ENCODE assay signal across 21 cellular contexts in genomic region chr5:143713331-143714032, GRCh38.
A peak's percentile ranks its signal among the peaks of the same experiment; 100 is the strongest.
DNase-seq lines count a peak whose midpoint lies in the region; ATAC-seq and TF ChIP-seq lines count a peak whose summit lies in the region.
"Had no signal": no experiment of that assay in that cellular context is flagged by ENCODE, and none has a peak within 500 bp of the region (broad histone marks: within the 10 kb centered on the region; RNA-seq: fewer than 3 reads in every experiment).

No MANE protein-coding gene starts in this region.

- peak overlapping the region; percentile 43; the same call in 1 of the 2 replicates for H3K9ac ChIP-seq in GM23248

- CTCF ChIA-PET in T-cell (lab: Charles Lee), result no interaction called here

- H2AFZ ChIP-seq in GM23248, result no peak overlapping the region; the same call in 1 of the 2 replicates

- H3K27ac Mint-ChIP-seq in T-cell, result no peak overlapping the region
- H3K27ac Mint-ChIP-seq: activated naive CD4-positive, alpha-beta T cell treated with anti-CD3 and anti-CD28 coated beads, Interleukin-2, amount 50 U/mL, for 72 hours; naive thymus-derived CD8-positive, alpha-beta T cell had no signal

- no peaks in the 10 kb centered on the region for H3K27me3 Mint-ChIP-seq in T-cell
- H3K27me3 Mint-ChIP-seq: naive thymus-derived CD8-positive, alpha-beta T cell had no signal

- no peaks in the 10 kb centered on the region for H4K20me1 ChIP-seq in GM23248 (ENCODE audit: insufficient read depth)

- H3K27ac ChIP-seq in GM23248, result peak overlapping the region; percentile 28; the same call in 1 of the 2 replicates
- H3K27ac ChIP-seq in lower lobe of right lung, result no peak overlapping the region
- H3K27ac ChIP-seq: coronary artery, ovary, right lobe of liver had no signal

- H3K9me2 ChIP-seq in GM23248 (ENCODE audit: insufficient read depth), result no peaks in the 10 kb centered on the region; the same call in 1 of the 2 replicates

- no peaks in the 10 kb centered on the region for H3K36me3 Mint-ChIP-seq in T-cell
- H3K36me3 Mint-ChIP-seq: activated naive CD4-positive, alpha-beta T cell treated with anti-CD3 and anti-CD28 coated beads, Interleukin-2, amount 50 U/mL, for 72 hours; CD4-positive, CD25-positive, alpha-beta regulatory T cell; naive thymus-derived CD8-positive, alpha-beta T cell had no signal

- H3K36me3 ChIP-seq in GM23248 (ENCODE audit: low read depth) (no peaks in the 10 kb centered on the region), lower lobe of right lung (no peaks in the 10 kb centered on the region)
- H3K36me3 ChIP-seq: gastroesophageal sphincter, ovary, right lobe of liver had no signal

- H3K4me3 ChIP-seq in AG09309 (ENCODE audit: control insufficient read depth, low read depth, low read length) (no peak overlapping the region), GM23248 (no peak overlapping the region), lower lobe of right lung (no peak overlapping the region)
- H3K4me3 ChIP-seq: coronary artery, gastroesophageal sphincter, ovary, right lobe of liver had no signal

- in situ Hi-C loops in GM23248 (cut with MboI), result no loop called here

- DNase-seq in AG09309 (ENCODE audit: low read depth) (peak; percentile 33), GM23248 (peak; percentile 65), fibroblast of gingiva (ENCODE audit: low read depth) (peak; percentile 85), lower lobe of right lung (no peak), kidney tubule cell (ENCODE audit: low spot score) (no peak), NCI-H2029 treated with DMSO at 0.1 percent for 48 hours (lab: John Stamatoyannopoulos, UW) (no peak), T-cell (no peak)
- DNase-seq: CD4-positive, CD25-positive, alpha-beta regulatory T cell; DMS 273 treated with DMSO at 0.1 percent for 48 hours; kidney; naive thymus-derived CD8-positive, alpha-beta T cell; NCI-H1092 treated with DMSO at 0.1 percent for 48 hours; NCI-H2081; NCI-H510A; ovary; right lobe of liver; substantia nigra had no signal

- peaks cover 27% of the 10 kb centered on the region; the same call in 1 of the 2 replicates for H3F3A ChIP-seq in GM23248 (ENCODE audit: insufficient read depth)

- intact Hi-C loops in lower lobe of right lung (cut with DNase I), result no loop called here

- H3K27me3 ChIP-seq in GM23248 (replicated peaks; ENCODE audit: insufficient read depth) (no peaks in the 10 kb centered on the region), lower lobe of right lung (ENCODE audit: low read depth) (no peaks in the 10 kb centered on the region)
- H3K27me3 ChIP-seq: gastroesophageal sphincter, ovary, right lobe of liver had no signal

- no peak overlapping the region for H3K4me2 ChIP-seq in GM23248 (ENCODE audit: unreplicated experiment)

- no peaks in the 10 kb centered on the region for H3K79me2 ChIP-seq in GM23248 (ENCODE audit: insufficient read depth)

- POLR2A ChIA-PET in T-cell (lab: Charles Lee), result no interaction called here

- peaks cover 39% of the 10 kb centered on the region for H3K4me1 ChIP-seq in GM23248 (ENCODE audit: insufficient read depth)
- H3K4me1 ChIP-seq in lower lobe of right lung, result peaks cover 16% of the 10 kb centered on the region
- H3K4me1 ChIP-seq: right lobe of liver had no signal

- TF ChIP-seq CTCF in AG09309 (IDR thresholded peaks at IDR 0.05; ENCODE audit: control insufficient read depth, insufficient read depth, low read depth, low read length, missing control alignments) (no peak), lower lobe of right lung (IDR thresholded peaks at IDR 0.05) (no peak)

- WGBS in GM23248 (ENCODE audit: low coverage in 1 of 2, low lambda C conversion rate in 2 of 2, missing lambda C conversion rate in 2 of 2), 2 experiments, result 93 to 94% methylated on average over 3 of the region's 3 CpGs

- H3K4me1 Mint-ChIP-seq in T-cell, result peaks cover 0 to 2% (median 0%) of the 10 kb centered on the region in 3 donors
- H3K4me1 Mint-ChIP-seq: CD4-positive, CD25-positive, alpha-beta regulatory T cell had no signal

- H3K4me3 Mint-ChIP-seq in T-cell, result no peak overlapping the region
- H3K4me3 Mint-ChIP-seq: CD4-positive, CD25-positive, alpha-beta regulatory T cell; naive thymus-derived CD8-positive, alpha-beta T cell had no signal

- H3K9me3 ChIP-seq in GM23248 (ENCODE audit: low read depth), result no peaks in the 10 kb centered on the region
- no peaks in the 10 kb centered on the region for H3K9me3 ChIP-seq in lower lobe of right lung
- H3K9me3 ChIP-seq: gastroesophageal sphincter, ovary, right lobe of liver had no signal

- peak; percentile 64 to 67 for ATAC-seq in lower lobe of right lung
- no peak for ATAC-seq in HG02870 (IDR thresholded peaks at IDR 0.05; ENCODE audit: unreplicated experiment)
- ATAC-seq in T-cell (replicated peaks in 1 of 4), result no peak
- ATAC-seq: activated naive CD4-positive, alpha-beta T cell treated with anti-CD3 and anti-CD28 coated beads, Interleukin-2, amount 50 U/mL, for 72 hours; gastroesophageal sphincter; naive thymus-derived CD8-positive, alpha-beta T cell; right lobe of liver had no signal

- H3K9me3 Mint-ChIP-seq in T-cell, result no peaks in the 10 kb centered on the region
- H3K9me3 Mint-ChIP-seq: activated naive CD4-positive, alpha-beta T cell treated with anti-CD3 and anti-CD28 coated beads, Interleukin-2, amount 50 U/mL, for 72 hours; naive thymus-derived CD8-positive, alpha-beta T cell had no signal

Comparison
In these comparisons a context has a peak if more than half of its experiments do, and no peak if none do; other contexts are left out.
1. DNase-seq: peak in AG09309 (single experiment), GM23248 (single experiment) and fibroblast of gingiva (single experiment); none in lower lobe of right lung (single experiment), kidney tubule cell (single experiment), NCI-H2029 treated with DMSO at 0.1 percent for 48 hours (single experiment) and T-cell (0 of 34).
2. ATAC-seq: peak in lower lobe of right lung (2 of 2); none in HG02870 (single experiment) and T-cell (0 of 4).